In the genomic region with DNA sequence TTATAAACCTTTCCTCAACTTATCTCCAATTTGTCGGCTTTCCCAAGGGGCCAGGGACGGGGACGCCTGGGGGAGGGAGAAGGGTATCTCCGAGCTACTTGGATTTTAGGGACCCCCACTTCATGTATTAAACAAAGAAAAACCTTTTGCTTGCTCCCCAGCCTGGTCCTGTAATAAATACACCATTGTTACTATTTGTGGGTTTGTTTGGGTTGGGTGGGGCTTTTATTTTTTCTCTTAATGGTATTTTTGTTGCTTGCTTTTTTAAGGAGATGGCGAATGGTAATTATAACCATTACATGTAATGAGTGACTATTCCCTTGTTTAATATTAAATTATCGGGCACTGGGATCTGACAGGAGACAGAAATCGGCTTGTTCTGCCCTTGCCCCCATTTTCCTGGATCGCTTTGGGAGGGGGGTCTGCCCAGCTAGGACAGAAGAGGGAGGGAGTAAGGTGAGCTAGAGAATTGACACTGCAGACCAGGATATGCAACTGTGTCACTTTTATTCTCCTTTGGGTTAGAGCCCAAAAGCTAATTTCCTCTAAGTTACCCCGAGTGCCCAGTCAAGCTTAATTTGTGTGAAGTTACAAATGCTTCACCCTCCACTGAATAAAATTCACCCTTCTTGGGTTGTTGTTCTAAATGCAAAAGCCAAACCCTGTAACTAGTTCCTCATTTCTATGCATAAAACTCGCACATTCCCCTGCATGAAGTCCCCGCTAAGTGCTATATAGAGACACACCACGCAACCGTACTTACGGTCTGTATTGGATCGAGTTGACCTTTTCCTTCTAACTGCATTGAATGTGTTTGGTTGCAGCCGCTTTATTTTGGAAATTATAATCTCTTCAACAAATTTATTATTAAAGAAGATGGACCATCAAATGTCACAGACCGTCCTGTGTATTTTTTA, we compare ENCODE assay signal across 8 cellular contexts. TPM values are rescaled to one million over a fixed set of nuclear protein-coding genes. Genes with fewer than 3 reads are reported as not detected.
DNase-seq lines count a peak whose midpoint lies in the region; ATAC-seq and TF ChIP-seq lines count a peak whose summit lies in the region.

No MANE protein-coding gene starts in this region.

- peak overlapping the region; percentile 68 for H2BK20ac ChIP-seq in IMR-90 (ENCODE audit: low read depth, low read length)

- H2BK5ac ChIP-seq in IMR-90 (ENCODE audit: low read depth, low read length, poor library complexity, severe bottlenecking), result peak overlapping the region; percentile 96

- peaks cover 10 to 25% of the 10 kb centered on the region in 2 experiments; a peak in 3 of 4 replicates for H3K79me1 ChIP-seq in IMR-90 (ENCODE audit: low read depth in 1 of 2, low read length in 2 of 2)

- peak overlapping the region; percentile 79 for H4K91ac ChIP-seq in IMR-90 (ENCODE audit: insufficient read depth, low read depth, low read length)

- ATAC-seq in GM21526 (IDR thresholded peaks at IDR 0.05; ENCODE audit: low FRiP score, unreplicated experiment) (peak; percentile 46), IMR-90 (ENCODE audit: low read depth) (peak; percentile 9; the same call in 1 of the 2 replicates)

- WGBS in IMR-90 (ENCODE audit: extremely low coverage in 2 of 2, insufficient read length in 1 of 2), 2 experiments, result 0% methylated on average over 1 of the region's 17 CpGs; no CpG with 5 or more reads in 1 of the 2 experiments

- H3K4me1 ChIP-seq in IMR-90 (ENCODE audit: control insufficient read depth, insufficient read depth, low read length), result no peaks in the 10 kb centered on the region; the same call in 1 of the 2 replicates
- peaks cover 0 to 14% of the 10 kb centered on the region in 2 donors for H3K4me1 ChIP-seq in right atrium auricular region
- peaks cover 23% of the 10 kb centered on the region for H3K4me1 ChIP-seq in skeletal muscle satellite cell (ENCODE audit: control insufficient read depth, insufficient read depth, low read length)

- TF ChIP-seq POLR2A in IMR-90 (IDR thresholded peaks at IDR 0.05; ENCODE audit: low read depth, low read length), result no peak

- in situ Hi-C loops in IMR-90 (cut with MboI; ENCODE audit: low sequenced_read_pairs), result loop anchor here (10.0 kb wide), 3 partner anchors 293 to 737 kb away; no protein-coding TSS in a partner anchor

- dilution Hi-C loops in IMR-90 (cut with HindIII; ENCODE audit: low sequenced_read_pairs, unreplicated experiment), result no loop called here

- POLR2A ChIA-PET in IMR-90 (lab: Charles Lee; ENCODE audit: unreplicated experiment), result interaction anchor here (0.6 to 1.2 kb wide), 7 partner anchors 13 to 312 kb away, joined by 3 to 16 read pairs (median 4); no protein-coding TSS in a partner anchor

- peak overlapping the region; percentile 85 for H3K4ac ChIP-seq in IMR-90 (ENCODE audit: low read depth, low read length)

- H3K9ac ChIP-seq in IMR-90 (ENCODE audit: low read depth, low read length) (peak overlapping the region; percentile 93), skeletal muscle satellite cell (ENCODE audit: low read depth, low read length) (peak overlapping the region; percentile 86)

- peak overlapping the region; percentile 93 for H2BK120ac ChIP-seq in IMR-90 (ENCODE audit: low read depth, low read length)

- no peak for TF ChIP-seq RAD21 in IMR-90 (IDR thresholded peaks at IDR 0.05; ENCODE audit: low read length)

- H4K5ac ChIP-seq in IMR-90 (ENCODE audit: low read depth, low read length), result peak overlapping the region; percentile 73

- H3K4me3 ChIP-seq in IMR-90 (ENCODE audit: insufficient read depth, low read depth, low read length) (peak overlapping the region; percentile 67), WI38 (ENCODE audit: low read depth, low read length) (peak overlapping the region; percentile 79), right atrium auricular region (peak overlapping the region; percentile 77 to 79), skeletal muscle satellite cell (ENCODE audit: low read length) (peak overlapping the region; percentile 80)

- H3K14ac ChIP-seq in IMR-90 (replicated peaks; ENCODE audit: low read depth, low read length), result peak overlapping the region; percentile 83

- peak overlapping the region; percentile 45; the same call in 1 of the 2 replicates for H2AK5ac ChIP-seq in IMR-90 (ENCODE audit: low read depth, low read length)

- peak overlapping the region; percentile 90 for H3K56ac ChIP-seq in IMR-90 (ENCODE audit: extremely low read depth, insufficient read depth, low read length)

- H3K23ac ChIP-seq in IMR-90 (ENCODE audit: low read depth, low read length), result peak overlapping the region; percentile 93

- H3K9me1 ChIP-seq in IMR-90 (ENCODE audit: insufficient read depth, low read length), result no peaks in the 10 kb centered on the region

- no peaks in the 10 kb centered on the region for H4K20me1 ChIP-seq in IMR-90 (ENCODE audit: insufficient read depth, low read length)

- H3K9me3 ChIP-seq in IMR-90 (ENCODE audit: control insufficient read depth, insufficient read depth, low read length) (no peaks in the 10 kb centered on the region), right atrium auricular region (no peaks in the 10 kb centered on the region), skeletal muscle satellite cell (replicated peaks; ENCODE audit: low read length) (no peaks in the 10 kb centered on the region)

- DNase-seq in DMS53 (lab: John Stamatoyannopoulos, UW) (peak; percentile 86), IMR-90 (peak; percentile 44), right atrium auricular region (ENCODE audit: low spot score) (no peak), cortex of kidney (lab: John Stamatoyannopoulos, UW) (no peak), DMS79 treated with DMSO at 0.1 percent for 48 hours (lab: John Stamatoyannopoulos, UW) (no peak)

- peak overlapping the region; percentile 90 for H3K18ac ChIP-seq in IMR-90 (ENCODE audit: low read depth, low read length)

- H3K36me3 ChIP-seq in IMR-90 (ENCODE audit: control insufficient read depth, insufficient read depth, low read length) (no peaks in the 10 kb centered on the region), right atrium auricular region (no peaks in the 10 kb centered on the region), skeletal muscle satellite cell (ENCODE audit: insufficient read depth, low read length) (no peaks in the 10 kb centered on the region)

- CTCF ChIA-PET in IMR-90 (lab: Yijun Ruan, JAX), result interaction anchor here (0.6 to 1.5 kb wide), 5 partner anchors 42 to 1077 kb away, joined by 3 to 7 read pairs (median 3); no protein-coding TSS in a partner anchor

- TF ChIP-seq CTCF in IMR-90 (conservative IDR thresholded peaks at IDR 0.05; ENCODE audit: low read depth, low read length) (no peak), WI38 (IDR thresholded peaks at IDR 0.05; ENCODE audit: low read depth, low read length) (no peak), right atrium auricular region (IDR thresholded peaks at IDR 0.05) (no peak)

- H2AFZ ChIP-seq in IMR-90 (replicated peaks; ENCODE audit: low read length, poor library complexity), result peak overlapping the region; percentile 79

- H3K4me2 ChIP-seq in IMR-90 (ENCODE audit: low read depth, low read length) (peak overlapping the region; percentile 85), skeletal muscle satellite cell (ENCODE audit: low read length) (peak overlapping the region; percentile 94)

- no TSS peak for BruUV-seq in IMR-90 (replicated peaks; lab: Mats Ljungman, UMichigan)

- H3K27me3 ChIP-seq in IMR-90 (ENCODE audit: control insufficient read depth, insufficient read depth, low read length), result no peaks in the 10 kb centered on the region
- no peaks in the 10 kb centered on the region for H3K27me3 ChIP-seq in right atrium auricular region
- H3K27me3 ChIP-seq in skeletal muscle satellite cell (ENCODE audit: control insufficient read depth, insufficient read depth, low read length), result no peaks in the 10 kb centered on the region

- H2AK9ac ChIP-seq in IMR-90 (replicated peaks; ENCODE audit: low read depth, low read length, poor library complexity), result no peak overlapping the region

- H3K27ac ChIP-seq in IMR-90 (ENCODE audit: insufficient read depth, low read length) (peak overlapping the region; percentile 95), right atrium auricular region (peak overlapping the region; percentile 91 to 94)

- H2BK15ac ChIP-seq in IMR-90 (ENCODE audit: low read depth, low read length), result peak overlapping the region; percentile 73; the same call in 2 of the 3 replicates

- intact Hi-C loops in IMR-90 (cut with micrococcal nuclease), result loop anchor here (1.0 to 10.0 kb wide), 12 partner anchors 233 to 1087 kb away; no protein-coding TSS in a partner anchor

- peak overlapping the region; percentile 9 to 69; a peak in 3 of 4 replicates for H4K8ac ChIP-seq in IMR-90 (ENCODE audit: low read depth in 2 of 2, low read length in 2 of 2)

TF ChIP-seq in IMR-90, 13 proteins besides CTCF, POLR2A, EP300 and RAD21 (continues in another document):
- TF ChIP-seq MAFK (IDR thresholded peaks at IDR 0.05; ENCODE audit: low read depth, low read length) (no peak), MAZ (IDR thresholded peaks at IDR 0.05; ENCODE audit: borderline replicate concordance, low read depth, low read length) (no peak), SMC3 (IDR thresholded peaks at IDR 0.05; ENCODE audit: low read depth, low read length) (no peak), RFX5 (IDR thresholded peaks at IDR 0.05; ENCODE audit: low read depth, low read length) (no peak), NFE2L2 (IDR thresholded peaks at IDR 0.05; ENCODE audit: low read depth, low read length) (no peak), RCOR1 (IDR thresholded peaks at IDR 0.05; ENCODE audit: insufficient replicate concordance, low read length) (no peak), CEBPB (IDR thresholded peaks at IDR 0.05; ENCODE audit: low read depth, low read length) (no peak)
- TF ChIP-seq, protein P1, sequence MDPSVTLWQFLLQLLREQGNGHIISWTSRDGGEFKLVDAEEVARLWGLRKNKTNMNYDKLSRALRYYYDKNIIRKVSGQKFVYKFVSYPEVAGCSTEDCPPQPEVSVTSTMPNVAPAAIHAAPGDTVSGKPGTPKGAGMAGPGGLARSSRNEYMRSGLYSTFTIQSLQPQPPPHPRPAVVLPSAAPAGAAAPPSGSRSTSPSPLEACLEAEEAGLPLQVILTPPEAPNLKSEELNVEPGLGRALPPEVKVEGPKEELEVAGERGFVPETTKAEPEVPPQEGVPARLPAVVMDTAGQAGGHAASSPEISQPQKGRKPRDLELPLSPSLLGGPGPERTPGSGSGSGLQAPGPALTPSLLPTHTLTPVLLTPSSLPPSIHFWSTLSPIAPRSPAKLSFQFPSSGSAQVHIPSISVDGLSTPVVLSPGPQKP (IDR thresholded peaks at IDR 0.05; ENCODE audit: borderline replicate concordance, low read depth, low read length), result no peak

RNA-seq across cellular contexts. Expression of gene ZNF608, which starts 1.6 kb away (rescaled TPM):
- 15.1 and 16.4 TPM in 2 replicates for total RNA-seq in IMR-90 (2012; rRNA removed)
- 9.8 TPM in 2 replicates for polyA plus RNA-seq in IMR-90 (2012; rRNA removed)
- polyA plus RNA-seq in IMR-90 (2012; cell fraction: cytosol; rRNA removed), result 2.7 and 5.9 TPM in 2 replicates
- polyA plus RNA-seq in IMR-90 (2012; cell fraction: nucleus; rRNA removed; ENCODE audit: low replicate concordance), result 10.3 and 27.2 TPM in 2 replicates
- total RNA-seq in right atrium auricular region, result 10 to 100 TPM; 29.4 to 38.7 TPM
- total RNA-seq in skeletal muscle satellite cell (2012; rRNA removed), result 3.5 and 5.7 TPM in 2 replicates

Comparison
In these comparisons a context has a peak if more than half of its experiments do, and no peak if none do; other contexts are left out.
1. DNase-seq: peak in DMS53 (single experiment) and IMR-90 (single experiment); none in right atrium auricular region (single experiment), cortex of kidney (single experiment) and DMS79 treated with DMSO at 0.1 percent for 48 hours (single experiment).
2. Peak in every context shown above with its lines, with median percentiles within 50 percentile points of each other: H3K4me3 ChIP-seq.